In the genomic region with DNA sequence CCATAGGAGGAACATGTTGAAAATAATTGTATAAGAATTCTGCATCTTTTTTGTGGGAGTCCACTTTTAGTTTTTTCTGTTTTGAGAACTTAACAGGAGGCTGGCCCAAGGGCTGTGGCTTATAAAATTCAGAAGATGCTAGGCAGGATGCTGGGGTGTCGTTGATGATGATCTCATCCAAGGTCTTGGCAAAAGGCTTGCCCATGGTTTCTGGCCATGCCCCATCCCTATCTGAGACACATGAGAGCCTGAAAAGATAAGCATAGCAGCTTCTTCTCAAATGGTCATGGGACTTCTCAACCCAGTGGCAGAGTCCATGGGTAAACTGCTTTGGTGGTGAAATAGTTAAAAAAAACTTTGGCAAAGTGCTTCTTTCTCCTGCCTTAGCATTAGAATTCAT, we compare ENCODE assay signal across 21 cellular contexts. TPM values are rescaled to one million over a fixed set of nuclear protein-coding genes. Genes with fewer than 3 reads are reported as not detected.
DNase-seq lines count a peak whose midpoint lies in the region; ATAC-seq, FAIRE-seq and TF ChIP-seq lines count a peak whose summit lies in the region.
"Had no signal": no experiment of that assay in that cellular context is flagged by ENCODE, and none has a peak within 500 bp of the region (broad histone marks: within the 10 kb centered on the region; RNA-seq: fewer than 3 reads in every experiment).

No MANE protein-coding gene starts in this region.

- FAIRE-seq in GM19239 (lab: Jason Lieb, UNC): no peak
- FAIRE-seq: GM12891, K562 had no signal

- peaks cover 48% of the 10 kb centered on the region for H3K36me3 Mint-ChIP-seq in HFFc6 (ENCODE audit: low read depth)
- peaks cover 6% of the 10 kb centered on the region for H3K36me3 Mint-ChIP-seq in stimulated activated memory B cell treated with anti-CD40 and anti-IgM and Interleukin-4, amounts not matched to agents 10 μg/mL and 1 μg/mL and 100 μg/mL, for 72 hours
- H3K36me3 Mint-ChIP-seq: CD4-positive, CD25-positive, alpha-beta regulatory T cell had no signal

- H3K9ac ChIP-seq in SK-N-MC (ENCODE audit: insufficient read length) (no peak overlapping the region), muscle layer of colon (ENCODE audit: low read length) (no peak overlapping the region)

- no peak overlapping the region for H3K4me3 Mint-ChIP-seq in HFFc6
- H3K4me3 Mint-ChIP-seq in stimulated activated memory B cell treated with anti-CD40 and anti-IgM and Interleukin-4, amounts not matched to agents 10 μg/mL and 1 μg/mL and 100 μg/mL, for 72 hours: no peak overlapping the region
- H3K4me3 Mint-ChIP-seq: CD4-positive, CD25-positive, alpha-beta regulatory T cell had no signal

- H3K4me3 ChIP-seq in SK-N-MC: peak overlapping the region; percentile 37; the same call in 1 of the 2 replicates
- no peak overlapping the region for H3K4me3 ChIP-seq in muscle layer of colon (ENCODE audit: low read depth in 1 of 2, low read length in 2 of 2)
- H3K4me3 ChIP-seq: K562 had no signal

- no peaks in the 10 kb centered on the region for H3K27me3 ChIP-seq in muscle layer of colon (ENCODE audit: control insufficient read depth in 1 of 2, insufficient read depth in 2 of 2, low read length in 2 of 2)

- H3K27me3 Mint-ChIP-seq in HFFc6 (ENCODE audit: insufficient read depth): no peaks in the 10 kb centered on the region
- no peaks in the 10 kb centered on the region for H3K27me3 Mint-ChIP-seq in stimulated activated memory B cell treated with anti-CD40 and anti-IgM and Interleukin-4, amounts not matched to agents 10 μg/mL and 1 μg/mL and 100 μg/mL, for 72 hours
- H3K27me3 Mint-ChIP-seq: CD4-positive, CD25-positive, alpha-beta regulatory T cell had no signal

- TF ChIP-seq CTCF in HFFc6 (IDR thresholded peaks at IDR 0.05): no peak

- no peak for ATAC-seq in GM19455 (IDR thresholded peaks at IDR 0.05; ENCODE audit: unreplicated experiment)
- ATAC-seq in stimulated activated memory B cell treated with anti-CD40 and anti-IgM and Interleukin-4, amounts not matched to agents 10 μg/mL and 1 μg/mL and 100 μg/mL, for 72 hours: no peak
- ATAC-seq: K562, SK-N-SH treated with all-trans-retinoic acid at 6 μM for 48 hours had no signal

- peaks cover 64% of the 10 kb centered on the region for H3K4me1 ChIP-seq in muscle layer of colon (ENCODE audit: insufficient read depth, low read length)

- DNase-seq in HFFc6: no peak
- no peak for DNase-seq in SK-N-MC (ENCODE audit: low read depth, low spot score)
- DNase-seq in GM19239 (ENCODE audit: insufficient read length, low spot score): no peak
- no peak for DNase-seq in T1000 (lab: John Stamatoyannopoulos, UW)
- DNase-seq: CD4-positive, CD25-positive, alpha-beta regulatory T cell; GOT3; HCEC 1CT; NCI-H1092 treated with DMSO at 0.1 percent for 48 hours; NCI-H1436 treated with DMSO at 0.1 percent for 48 hours; NCI-H2029; NCI-H345; NCI-H524; NCI-H774; NK-92 treated with Interleukin-12 subunit alpha and Interleukin-12 subunit beta, amount 100 ng/mL, for 24 hours; SIG-M5 had no signal

- H3K9me3 ChIP-seq in SK-N-MC (ENCODE audit: low read depth, low read length) (no peaks in the 10 kb centered on the region), muscle layer of colon (ENCODE audit: low read length) (no peaks in the 10 kb centered on the region)

- peak overlapping the region; percentile 21; the same call in 1 of the 2 replicates for H3K27ac Mint-ChIP-seq in HFFc6
- H3K27ac Mint-ChIP-seq in stimulated activated memory B cell treated with anti-CD40 and anti-IgM and Interleukin-4, amounts not matched to agents 10 μg/mL and 1 μg/mL and 100 μg/mL, for 72 hours: no peak overlapping the region
- H3K27ac Mint-ChIP-seq: CD4-positive, CD25-positive, alpha-beta regulatory T cell had no signal

- no peaks in the 10 kb centered on the region for H3K9me3 Mint-ChIP-seq in HFFc6
- no peaks in the 10 kb centered on the region for H3K9me3 Mint-ChIP-seq in stimulated activated memory B cell treated with anti-CD40 and anti-IgM and Interleukin-4, amounts not matched to agents 10 μg/mL and 1 μg/mL and 100 μg/mL, for 72 hours

- peak overlapping the region; percentile 49; the same call in 1 of the 2 replicates for H3K27ac ChIP-seq in SK-N-MC
- peak overlapping the region; percentile 21 for H3K27ac ChIP-seq in muscle layer of colon (ENCODE audit: low read depth, low read length)

- H3K36me3 ChIP-seq in SK-N-MC (ENCODE audit: insufficient read depth, low read length): no peaks in the 10 kb centered on the region
- peaks cover 10% of the 10 kb centered on the region for H3K36me3 ChIP-seq in muscle layer of colon (ENCODE audit: insufficient read depth, low read length)

- peaks cover 61% of the 10 kb centered on the region for H3K4me1 Mint-ChIP-seq in HFFc6 (ENCODE audit: low read depth)
- no peaks in the 10 kb centered on the region for H3K4me1 Mint-ChIP-seq in stimulated activated memory B cell treated with anti-CD40 and anti-IgM and Interleukin-4, amounts not matched to agents 10 μg/mL and 1 μg/mL and 100 μg/mL, for 72 hours

RNA-seq across cellular contexts. Expression of a gene that starts 35.2 kb away (rescaled TPM):
- total RNA-seq in HFFc6 (2021; fragmentation: NEBNext Ultra II Directional; extraction: Animal tissue kit (Norgen Biotek cat#: 25700)): 10 to 100 TPM; 27.8 to 47.0 (median 38.1) TPM
